ENCODE assay signal across 17 cellular contexts in genomic region chr1:68142461-68142860, GRCh38.
DNase-seq lines count a peak whose midpoint lies in the region; ATAC-seq and TF ChIP-seq lines count a peak whose summit lies in the region.
"Had no signal": no experiment of that assay in that cellular context is flagged by ENCODE, and none has a peak within 500 bp of the region (broad histone marks: within the 10 kb centered on the region; RNA-seq: fewer than 3 reads in every experiment).

No MANE protein-coding gene starts in this region.

- no peak overlapping the region for H3K18ac ChIP-seq in mesendoderm (ENCODE audit: low read length)

- H2BK15ac ChIP-seq in mesendoderm (replicated peaks; ENCODE audit: low read depth) = no peak overlapping the region

- H4K8ac ChIP-seq in mesendoderm (ENCODE audit: low read depth, low read length) = no peak overlapping the region

- H3K4ac ChIP-seq in mesendoderm (ENCODE audit: low read depth, low read length) = no peak overlapping the region

- no peak overlapping the region for H2AK5ac ChIP-seq in mesendoderm (ENCODE audit: low read length)

- H3K79me1 ChIP-seq in mesendoderm (ENCODE audit: low read length) = no peaks in the 10 kb centered on the region

- 78 to 81% methylated on average over 2 to 3 of the region's 3 CpGs for WGBS in endodermal cell (ENCODE audit: insufficient coverage in 1 of 2, insufficient read length in 1 of 2), 2 experiments
- WGBS in mesendoderm (ENCODE audit: extremely low coverage, insufficient coverage, low lambda C conversion rate) = no CpG with 5 or more reads among the region's 3 CpGs

- H3K36me3 Mint-ChIP-seq in WTC11 = no peaks in the 10 kb centered on the region
- H3K36me3 Mint-ChIP-seq in endodermal cell (ENCODE audit: low read depth) = peaks cover 19% of the 10 kb centered on the region
- H3K36me3 Mint-ChIP-seq in HFFc6 (ENCODE audit: low read depth) = peaks cover 8% of the 10 kb centered on the region; the same call in 1 of the 2 replicates
- H3K36me3 Mint-ChIP-seq: CD8-positive, alpha-beta T cell; naive B cell had no signal

- no peak overlapping the region for H3K4me2 ChIP-seq in mesendoderm (ENCODE audit: low read length)

- no peak overlapping the region for H3K23ac ChIP-seq in mesendoderm (ENCODE audit: low read length)

- no peak overlapping the region for H2BK5ac ChIP-seq in mesendoderm (ENCODE audit: low read length)

- H3K36me3 ChIP-seq in endodermal cell (ENCODE audit: control insufficient read depth, insufficient read depth, low read length) (peaks cover 77% of the 10 kb centered on the region), mesendoderm (ENCODE audit: control insufficient read depth, insufficient read depth, low read length) (peaks cover 4% of the 10 kb centered on the region), skeletal muscle tissue (ENCODE audit: control insufficient read depth in 3 of 3, insufficient read depth in 3 of 3, low read length in 3 of 3) (peaks cover 0 to 6% (median 0%) of the 10 kb centered on the region in 3 donors)

- no peak overlapping the region for H3K56ac ChIP-seq in mesendoderm (ENCODE audit: low read length)

- CTCF ChIA-PET in WTC11 (lab: Charles Lee) = interaction anchor here (1.1 to 1.9 kb wide), 5 partner anchors 20 to 200 kb away, joined by 3 to 11 read pairs (median 4); partner anchors contain the start of gene WLS
- CTCF ChIA-PET in HEK293T (lab: Yijun Ruan, JAX) = no interaction called here

- TF ChIP-seq CTCF in WTC11 (IDR thresholded peaks at IDR 0.05) = no peak
- TF ChIP-seq CTCF in endodermal cell (conservative IDR thresholded peaks at IDR 0.05) = no peak
- no peak for TF ChIP-seq CTCF in HFFc6 (IDR thresholded peaks at IDR 0.05)

- H3K4me1 Mint-ChIP-seq in WTC11 (peaks cover 36% of the 10 kb centered on the region), endodermal cell (peaks cover 44% of the 10 kb centered on the region), HFFc6 (ENCODE audit: low read depth) (no peaks in the 10 kb centered on the region)
- H3K4me1 Mint-ChIP-seq: naive B cell had no signal

- H3K9me3 ChIP-seq in endodermal cell (ENCODE audit: control insufficient read depth, low read length) (no peaks in the 10 kb centered on the region), skeletal muscle tissue (ENCODE audit: control insufficient read depth in 3 of 3, low read length in 3 of 3) (no peaks in the 10 kb centered on the region)
- H3K9me3 ChIP-seq: HAP-1 had no signal

- no peak overlapping the region for H2BK120ac ChIP-seq in mesendoderm (ENCODE audit: low read depth, low read length)

- H3K4me3 Mint-ChIP-seq in WTC11 = no peak overlapping the region
- H3K4me3 Mint-ChIP-seq in endodermal cell = no peak overlapping the region
- no peak overlapping the region for H3K4me3 Mint-ChIP-seq in HFFc6
- H3K4me3 Mint-ChIP-seq: CD8-positive, alpha-beta T cell; naive B cell had no signal

- H3K27ac ChIP-seq in endodermal cell (ENCODE audit: low read depth, low read length) = peak overlapping the region; percentile 98
- peak overlapping the region; percentile 59 for H3K27ac ChIP-seq in mesendoderm (ENCODE audit: low read depth, low read length)
- H3K27ac ChIP-seq in skeletal muscle tissue (ENCODE audit: low read depth, low read length) = peak overlapping the region; percentile 68

- no peaks in the 10 kb centered on the region for H3K9me3 Mint-ChIP-seq in WTC11
- no peaks in the 10 kb centered on the region for H3K9me3 Mint-ChIP-seq in endodermal cell
- H3K9me3 Mint-ChIP-seq in HFFc6 = no peaks in the 10 kb centered on the region
- H3K9me3 Mint-ChIP-seq: CD8-positive, alpha-beta T cell; naive B cell had no signal

- H3K79me2 ChIP-seq in mesendoderm (ENCODE audit: control insufficient read depth, insufficient read depth, low read length) = no peaks in the 10 kb centered on the region

- H4K5ac ChIP-seq in mesendoderm (ENCODE audit: low read length) = no peak overlapping the region

- no peaks in the 10 kb centered on the region for H3K27me3 ChIP-seq in endodermal cell (ENCODE audit: control insufficient read depth, insufficient read depth, low read length, poor library complexity, severe bottlenecking)
- no peaks in the 10 kb centered on the region for H3K27me3 ChIP-seq in mesendoderm (ENCODE audit: insufficient read depth, low read length, poor library complexity)
- no peaks in the 10 kb centered on the region for H3K27me3 ChIP-seq in skeletal muscle tissue (ENCODE audit: control insufficient read depth in 3 of 3, insufficient read depth in 3 of 3, low read length in 3 of 3)

- DNase-seq in WTC11 (ENCODE audit: low spot score) (no peak), endodermal cell (peak; percentile 14), mesendoderm (no peak), HEK293T (ENCODE audit: extremely low spot score) (no peak), HFFc6 (no peak), NCI-H1417 treated with DMSO at 0.1 percent for 48 hours (lab: John Stamatoyannopoulos, UW) (no peak), iPS-NIHi7 (ENCODE audit: extremely low spot score) (no peak)
- DNase-seq: activated naive CD4-positive, alpha-beta T cell; CD8-positive, alpha-beta T cell; Karpas-422; naive B cell; NCI-H748 treated with DMSO at 0.1 percent for 48 hours; stimulated activated CD4-positive, alpha-beta T cell treated with anti-CD3 and anti-CD28 coated beads, Interleukin-15, amount 100 ng/mL, for 24 hours; stimulated activated naive CD8-positive, alpha-beta T cell treated with anti-CD3 and anti-CD28 coated beads, Interleukin-15, Interleukin-2, amounts not matched to agents 100 U/mL and 50 U/mL, for 24 hours; T-helper 9 cell had no signal

- POLR2A ChIA-PET in WTC11 (lab: Charles Lee) (no interaction called here), HEK293T (lab: Yijun Ruan, JAX) (no interaction called here)

- H3K4me3 ChIP-seq in endodermal cell (ENCODE audit: low read length) (no peak overlapping the region), mesendoderm (ENCODE audit: low read length) (no peak overlapping the region), skeletal muscle tissue (ENCODE audit: low read length in 3 of 3) (peak overlapping the region in 2 of 3 donors; percentile 3 to 28)
- H3K4me3 ChIP-seq: HAP-1 had no signal

- H3K9ac ChIP-seq in endodermal cell (ENCODE audit: extremely low read depth, low read length, poor library complexity, severe bottlenecking) (no peak overlapping the region), mesendoderm (ENCODE audit: low read length) (peak overlapping the region; percentile 12), skeletal muscle tissue (ENCODE audit: low read depth in 1 of 3, low read length in 3 of 3) (peak overlapping the region; percentile 24 to 69 (median 61))

- H3K4me1 ChIP-seq in endodermal cell (ENCODE audit: control insufficient read depth, insufficient read depth, low read length) = peaks cover 22% of the 10 kb centered on the region
- H3K4me1 ChIP-seq in mesendoderm (ENCODE audit: control insufficient read depth, low read depth, low read length) = peaks cover 5% of the 10 kb centered on the region
- peaks cover 14 to 25% (median 22%) of the 10 kb centered on the region in 3 donors for H3K4me1 ChIP-seq in skeletal muscle tissue (ENCODE audit: control insufficient read depth in 3 of 3, insufficient read depth in 3 of 3, low read length in 3 of 3)

- ATAC-seq in WTC11 = no peak
- ATAC-seq: CD8-positive, alpha-beta T cell; stimulated activated naive CD8-positive, alpha-beta T cell treated with anti-CD3 and anti-CD28 coated beads, Interleukin-15, Interleukin-2, amounts not matched to agents 100 U/mL and 50 U/mL, for 24 hours had no signal

- H3K27ac Mint-ChIP-seq in WTC11 = peak overlapping the region; percentile 53; the same call in 1 of the 2 replicates
- H3K27ac Mint-ChIP-seq in endodermal cell = no peak overlapping the region
- H3K27ac Mint-ChIP-seq in HFFc6 = no peak overlapping the region
- H3K27ac Mint-ChIP-seq: CD8-positive, alpha-beta T cell; naive B cell had no signal

- H3K27me3 Mint-ChIP-seq in WTC11 (ENCODE audit: low read depth) = no peaks in the 10 kb centered on the region; the same call in 1 of the 2 replicates
- peaks cover 4% of the 10 kb centered on the region for H3K27me3 Mint-ChIP-seq in endodermal cell (ENCODE audit: insufficient read depth)
- H3K27me3 Mint-ChIP-seq in HFFc6 (ENCODE audit: insufficient read depth) = no peaks in the 10 kb centered on the region

TF ChIP-seq in WTC11, 78 proteins besides CTCF, POLR2A, EP300 and RAD21 (continues in another document):
- no peak for TF ChIP-seq ZNF671 (CRISPR knock-in tag; IDR thresholded peaks at IDR 0.05)

TF ChIP-seq in HEK293T, 16 proteins besides CTCF, POLR2A, EP300 and RAD21:
- no peak for TF ChIP-seq CTBP1 (IDR thresholded peaks at IDR 0.05; ENCODE audit: borderline replicate concordance)
- no peak for TF ChIP-seq BHLHE40 (IDR thresholded peaks at IDR 0.05; ENCODE audit: borderline replicate concordance)
- no peak for TF ChIP-seq ARNT (IDR thresholded peaks at IDR 0.05)
- no peak for TF ChIP-seq FOXM1 (IDR thresholded peaks at IDR 0.05; ENCODE audit: borderline replicate concordance)
- no peak for TF ChIP-seq PKNOX1 (IDR thresholded peaks at IDR 0.05)
- TF ChIP-seq FOXK2 (IDR thresholded peaks at IDR 0.05) = no peak
- TF ChIP-seq SUZ12 (IDR thresholded peaks at IDR 0.05) = no peak

Comparison
In these comparisons a context has a peak if more than half of its experiments do, and no peak if none do; other contexts are left out.
1. H3K4me3 ChIP-seq: peak in skeletal muscle tissue (2 of 3); none in endodermal cell (single experiment) and mesendoderm (single experiment).
2. Peak in every context shown above with its lines, with median percentiles within 50 percentile points of each other: H3K27ac ChIP-seq.